Comparison of ENCODE assay signal across 1 cellular context in the genomic region with DNA sequence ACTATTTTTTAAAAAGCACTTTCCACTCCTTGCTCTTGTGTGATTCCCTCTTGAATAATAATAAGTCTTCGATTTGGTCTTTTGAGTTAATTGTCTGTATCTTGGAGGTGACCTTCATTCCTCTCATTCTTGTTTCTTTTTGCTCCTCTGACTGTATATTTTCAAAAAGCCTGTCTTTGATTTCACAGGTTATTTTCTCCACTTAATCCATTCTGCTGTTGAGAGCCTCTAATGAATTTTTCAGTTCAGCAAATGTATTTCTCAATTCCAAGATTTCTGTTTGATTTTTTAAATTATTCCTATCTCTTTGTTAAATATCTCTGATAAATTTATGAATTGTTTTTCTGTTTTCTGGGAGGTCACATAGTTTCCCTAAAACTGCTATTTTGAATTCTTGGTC.
TF ChIP-seq lines count a peak whose summit lies in the region.

No MANE protein-coding gene starts in this region.

TF ChIP-seq in GM23338, 12 proteins besides CTCF, POLR2A, EP300 and RAD21 (continued from another document):
- TF ChIP-seq, protein P1, sequence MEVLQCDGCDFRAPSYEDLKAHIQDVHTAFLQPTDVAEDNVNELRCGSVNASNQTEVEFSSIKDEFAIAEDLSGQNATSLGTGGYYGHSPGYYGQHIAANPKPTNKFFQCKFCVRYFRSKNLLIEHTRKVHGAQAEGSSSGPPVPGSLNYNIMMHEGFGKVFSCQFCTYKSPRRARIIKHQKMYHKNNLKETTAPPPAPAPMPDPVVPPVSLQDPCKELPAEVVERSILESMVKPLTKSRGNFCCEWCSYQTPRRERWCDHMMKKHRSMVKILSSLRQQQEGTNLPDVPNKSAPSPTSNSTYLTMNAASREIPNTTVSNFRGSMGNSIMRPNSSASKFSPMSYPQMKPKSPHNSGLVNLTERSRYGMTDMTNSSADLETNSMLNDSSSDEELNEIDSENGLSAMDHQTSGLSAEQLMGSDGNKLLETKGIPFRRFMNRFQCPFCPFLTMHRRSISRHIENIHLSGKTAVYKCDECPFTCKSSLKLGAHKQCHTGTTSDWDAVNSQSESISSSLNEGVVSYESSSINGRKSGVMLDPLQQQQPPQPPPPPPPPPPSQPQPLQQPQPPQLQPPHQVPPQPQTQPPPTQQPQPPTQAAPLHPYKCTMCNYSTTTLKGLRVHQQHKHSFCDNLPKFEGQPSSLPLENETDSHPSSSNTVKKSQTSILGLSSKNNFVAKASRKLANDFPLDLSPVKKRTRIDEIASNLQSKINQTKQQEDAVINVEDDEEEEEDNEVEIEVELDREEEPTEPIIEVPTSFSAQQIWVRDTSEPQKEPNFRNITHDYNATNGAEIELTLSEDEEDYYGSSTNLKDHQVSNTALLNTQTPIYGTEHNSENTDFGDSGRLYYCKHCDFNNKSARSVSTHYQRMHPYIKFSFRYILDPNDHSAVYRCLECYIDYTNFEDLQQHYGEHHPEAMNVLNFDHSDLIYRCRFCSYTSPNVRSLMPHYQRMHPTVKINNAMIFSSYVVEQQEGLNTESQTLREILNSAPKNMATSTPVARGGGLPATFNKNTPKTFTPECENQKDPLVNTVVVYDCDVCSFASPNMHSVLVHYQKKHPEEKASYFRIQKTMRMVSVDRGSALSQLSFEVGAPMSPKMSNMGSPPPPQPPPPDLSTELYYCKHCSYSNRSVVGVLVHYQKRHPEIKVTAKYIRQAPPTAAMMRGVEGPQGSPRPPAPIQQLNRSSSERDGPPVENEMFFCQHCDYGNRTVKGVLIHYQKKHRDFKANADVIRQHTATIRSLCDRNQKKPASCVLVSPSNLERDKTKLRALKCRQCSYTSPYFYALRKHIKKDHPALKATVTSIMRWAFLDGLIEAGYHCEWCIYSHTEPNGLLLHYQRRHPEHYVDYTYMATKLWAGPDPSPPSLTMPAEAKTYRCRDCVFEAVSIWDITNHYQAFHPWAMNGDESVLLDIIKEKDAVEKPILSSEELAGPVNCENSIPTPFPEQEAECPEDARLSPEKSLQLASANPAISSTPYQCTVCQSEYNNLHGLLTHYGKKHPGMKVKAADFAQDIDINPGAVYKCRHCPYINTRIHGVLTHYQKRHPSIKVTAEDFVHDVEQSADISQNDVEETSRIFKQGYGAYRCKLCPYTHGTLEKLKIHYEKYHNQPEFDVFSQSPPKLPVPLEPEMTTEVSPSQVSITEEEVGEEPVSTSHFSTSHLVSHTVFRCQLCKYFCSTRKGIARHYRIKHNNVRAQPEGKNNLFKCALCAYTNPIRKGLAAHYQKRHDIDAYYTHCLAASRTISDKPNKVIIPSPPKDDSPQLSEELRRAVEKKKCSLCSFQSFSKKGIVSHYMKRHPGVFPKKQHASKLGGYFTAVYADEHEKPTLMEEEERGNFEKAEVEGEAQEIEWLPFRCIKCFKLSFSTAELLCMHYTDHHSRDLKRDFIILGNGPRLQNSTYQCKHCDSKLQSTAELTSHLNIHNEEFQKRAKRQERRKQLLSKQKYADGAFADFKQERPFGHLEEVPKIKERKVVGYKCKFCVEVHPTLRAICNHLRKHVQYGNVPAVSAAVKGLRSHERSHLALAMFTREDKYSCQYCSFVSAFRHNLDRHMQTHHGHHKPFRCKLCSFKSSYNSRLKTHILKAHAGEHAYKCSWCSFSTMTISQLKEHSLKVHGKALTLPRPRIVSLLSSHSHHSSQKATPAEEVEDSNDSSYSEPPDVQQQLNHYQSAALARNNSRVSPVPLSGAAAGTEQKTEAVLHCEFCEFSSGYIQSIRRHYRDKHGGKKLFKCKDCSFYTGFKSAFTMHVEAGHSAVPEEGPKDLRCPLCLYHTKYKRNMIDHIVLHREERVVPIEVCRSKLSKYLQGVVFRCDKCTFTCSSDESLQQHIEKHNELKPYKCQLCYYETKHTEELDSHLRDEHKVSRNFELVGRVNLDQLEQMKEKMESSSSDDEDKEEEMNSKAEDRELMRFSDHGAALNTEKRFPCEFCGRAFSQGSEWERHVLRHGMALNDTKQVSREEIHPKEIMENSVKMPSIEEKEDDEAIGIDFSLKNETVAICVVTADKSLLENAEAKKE (CRISPR knock-in tag; IDR thresholded peaks at IDR 0.05): no peak
TF ChIP-seq in GM23338: peak in this region for 0.
